Comparison of ENCODE assay signal across 1 cellular context in the genomic region with DNA sequence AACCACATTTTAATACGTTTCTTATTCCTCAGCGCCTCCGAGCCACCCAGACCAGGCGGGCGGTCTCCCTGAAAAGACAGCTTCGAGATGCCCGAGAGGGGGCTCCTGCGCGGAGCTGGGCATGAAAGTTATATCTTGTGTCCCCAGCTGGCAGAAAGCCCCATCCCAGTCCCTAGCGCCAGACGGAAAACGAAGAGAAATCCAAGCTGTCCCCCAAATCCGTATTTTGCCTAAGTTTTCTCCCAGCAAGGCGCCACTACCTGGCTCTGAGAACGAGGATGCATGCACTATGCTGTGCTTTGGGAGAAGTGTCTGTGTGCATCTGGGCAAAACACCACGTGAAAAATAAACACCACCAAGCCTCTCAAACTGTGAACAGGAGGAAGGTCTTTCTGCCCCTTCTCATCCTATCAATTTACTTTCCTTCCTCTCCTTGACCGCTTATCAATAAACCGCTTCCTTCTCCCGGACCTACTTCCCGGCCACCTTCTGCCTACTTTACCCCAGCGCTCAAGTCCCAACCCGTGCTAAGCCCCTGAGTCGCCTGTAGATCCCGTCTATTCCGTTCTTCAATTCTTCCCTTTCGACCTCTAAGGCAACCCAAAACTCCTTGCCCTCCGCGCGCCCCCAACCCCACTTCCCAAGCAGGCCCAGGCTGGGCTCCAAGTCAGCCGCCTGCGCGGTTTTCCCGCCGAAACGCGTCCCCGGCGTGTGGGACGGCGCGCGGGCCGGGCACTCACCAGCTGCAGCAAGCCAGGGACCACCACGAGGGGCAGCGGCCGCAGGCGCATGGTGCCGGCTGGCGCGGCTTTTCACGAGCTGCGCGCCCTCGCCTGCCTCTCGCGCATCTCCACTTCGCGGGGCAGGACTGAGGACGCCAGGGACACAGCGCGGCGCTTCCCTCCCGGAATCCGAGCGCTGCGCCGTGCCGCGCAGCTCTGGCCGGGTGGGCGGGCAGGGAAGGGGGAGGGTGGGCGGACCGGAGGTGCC.
TF ChIP-seq lines count a peak whose summit lies in the region.

A gene (minus strand): TSS at position 940 of the 990 bp plus-strand sequence. CDS start 149 bp downstream, at position 791.

TF ChIP-seq in HEK293, 187 proteins besides CTCF, POLR2A, EP300 and RAD21 (continued from another document):
- TF ChIP-seq, protein P1, sequence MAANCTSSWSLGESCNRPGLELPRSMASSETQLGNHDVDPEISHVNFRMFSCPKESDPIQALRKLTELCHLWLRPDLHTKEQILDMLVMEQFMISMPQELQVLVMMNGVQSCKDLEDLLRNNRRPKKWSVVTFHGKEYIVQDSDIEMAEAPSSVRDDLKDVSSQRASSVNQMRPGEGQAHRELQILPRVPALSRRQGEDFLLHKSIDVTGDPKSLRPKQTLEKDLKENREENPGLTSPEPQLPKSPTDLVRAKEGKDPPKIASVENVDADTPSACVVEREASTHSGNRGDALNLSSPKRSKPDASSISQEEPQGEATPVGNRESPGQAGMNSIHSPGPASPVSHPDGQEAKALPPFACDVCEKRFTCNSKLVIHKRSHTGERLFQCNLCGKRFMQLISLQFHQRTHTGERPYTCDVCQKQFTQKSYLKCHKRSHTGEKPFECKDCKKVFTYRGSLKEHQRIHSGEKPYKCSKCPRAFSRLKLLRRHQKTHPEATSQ (tag by site-specific recombination; IDR thresholded peaks at IDR 0.05): 0 out of 2 replicates have a peak, but pooled peaks have one; percentile 13
- TF ChIP-seq ZXDB (tag by site-specific recombination; IDR thresholded peaks at IDR 0.05) (peak; percentile 43), ZNF2 (tag by site-specific recombination; IDR thresholded peaks at IDR 0.05) (peak; percentile 59; the same call in 1 of the 2 replicates), GLIS1 (tag by site-specific recombination; IDR thresholded peaks at IDR 0.05) (peak; percentile 50; the same call in 1 of the 2 replicates), GLIS2 (tag by site-specific recombination; IDR thresholded peaks at IDR 0.05) (peak; percentile 46; the same call in 1 of the 2 replicates), ZNF600 (tag by site-specific recombination; IDR thresholded peaks at IDR 0.05) (peak; percentile 77; the same call in 1 of the 2 replicates), FEZF1 (tag by site-specific recombination; IDR thresholded peaks at IDR 0.05) (no peak), ZNF768 (tag by site-specific recombination; IDR thresholded peaks at IDR 0.05) (0 out of 2 replicates have a peak, but pooled peaks have one; percentile 35), ZFHX2 (tag by site-specific recombination; conservative IDR thresholded peaks at IDR 0.05) (peak; percentile 59), ZNF248 (tag by site-specific recombination; IDR thresholded peaks at IDR 0.05) (no peak), ZNF544 (tag by site-specific recombination; IDR thresholded peaks at IDR 0.05) (no peak)
- TF ChIP-seq, protein P2, sequence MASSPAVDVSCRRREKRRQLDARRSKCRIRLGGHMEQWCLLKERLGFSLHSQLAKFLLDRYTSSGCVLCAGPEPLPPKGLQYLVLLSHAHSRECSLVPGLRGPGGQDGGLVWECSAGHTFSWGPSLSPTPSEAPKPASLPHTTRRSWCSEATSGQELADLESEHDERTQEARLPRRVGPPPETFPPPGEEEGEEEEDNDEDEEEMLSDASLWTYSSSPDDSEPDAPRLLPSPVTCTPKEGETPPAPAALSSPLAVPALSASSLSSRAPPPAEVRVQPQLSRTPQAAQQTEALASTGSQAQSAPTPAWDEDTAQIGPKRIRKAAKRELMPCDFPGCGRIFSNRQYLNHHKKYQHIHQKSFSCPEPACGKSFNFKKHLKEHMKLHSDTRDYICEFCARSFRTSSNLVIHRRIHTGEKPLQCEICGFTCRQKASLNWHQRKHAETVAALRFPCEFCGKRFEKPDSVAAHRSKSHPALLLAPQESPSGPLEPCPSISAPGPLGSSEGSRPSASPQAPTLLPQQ (tag by site-specific recombination; IDR thresholded peaks at IDR 0.05): peak; percentile 70; the same call in 1 of the 2 replicates
- TF ChIP-seq, protein P3, sequence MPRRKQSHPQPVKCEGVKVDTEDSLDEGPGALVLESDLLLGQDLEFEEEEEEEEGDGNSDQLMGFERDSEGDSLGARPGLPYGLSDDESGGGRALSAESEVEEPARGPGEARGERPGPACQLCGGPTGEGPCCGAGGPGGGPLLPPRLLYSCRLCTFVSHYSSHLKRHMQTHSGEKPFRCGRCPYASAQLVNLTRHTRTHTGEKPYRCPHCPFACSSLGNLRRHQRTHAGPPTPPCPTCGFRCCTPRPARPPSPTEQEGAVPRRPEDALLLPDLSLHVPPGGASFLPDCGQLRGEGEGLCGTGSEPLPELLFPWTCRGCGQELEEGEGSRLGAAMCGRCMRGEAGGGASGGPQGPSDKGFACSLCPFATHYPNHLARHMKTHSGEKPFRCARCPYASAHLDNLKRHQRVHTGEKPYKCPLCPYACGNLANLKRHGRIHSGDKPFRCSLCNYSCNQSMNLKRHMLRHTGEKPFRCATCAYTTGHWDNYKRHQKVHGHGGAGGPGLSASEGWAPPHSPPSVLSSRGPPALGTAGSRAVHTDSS (tag by site-specific recombination; IDR thresholded peaks at IDR 0.05): no peak
- TF ChIP-seq, protein P4, sequence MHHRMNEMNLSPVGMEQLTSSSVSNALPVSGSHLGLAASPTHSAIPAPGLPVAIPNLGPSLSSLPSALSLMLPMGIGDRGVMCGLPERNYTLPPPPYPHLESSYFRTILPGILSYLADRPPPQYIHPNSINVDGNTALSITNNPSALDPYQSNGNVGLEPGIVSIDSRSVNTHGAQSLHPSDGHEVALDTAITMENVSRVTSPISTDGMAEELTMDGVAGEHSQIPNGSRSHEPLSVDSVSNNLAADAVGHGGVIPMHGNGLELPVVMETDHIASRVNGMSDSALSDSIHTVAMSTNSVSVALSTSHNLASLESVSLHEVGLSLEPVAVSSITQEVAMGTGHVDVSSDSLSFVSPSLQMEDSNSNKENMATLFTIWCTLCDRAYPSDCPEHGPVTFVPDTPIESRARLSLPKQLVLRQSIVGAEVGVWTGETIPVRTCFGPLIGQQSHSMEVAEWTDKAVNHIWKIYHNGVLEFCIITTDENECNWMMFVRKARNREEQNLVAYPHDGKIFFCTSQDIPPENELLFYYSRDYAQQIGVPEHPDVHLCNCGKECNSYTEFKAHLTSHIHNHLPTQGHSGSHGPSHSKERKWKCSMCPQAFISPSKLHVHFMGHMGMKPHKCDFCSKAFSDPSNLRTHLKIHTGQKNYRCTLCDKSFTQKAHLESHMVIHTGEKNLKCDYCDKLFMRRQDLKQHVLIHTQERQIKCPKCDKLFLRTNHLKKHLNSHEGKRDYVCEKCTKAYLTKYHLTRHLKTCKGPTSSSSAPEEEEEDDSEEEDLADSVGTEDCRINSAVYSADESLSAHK (tag by site-specific recombination; IDR thresholded peaks at IDR 0.05): peak; percentile 26; the same call in 1 of the 2 replicates
- TF ChIP-seq, protein P5, sequence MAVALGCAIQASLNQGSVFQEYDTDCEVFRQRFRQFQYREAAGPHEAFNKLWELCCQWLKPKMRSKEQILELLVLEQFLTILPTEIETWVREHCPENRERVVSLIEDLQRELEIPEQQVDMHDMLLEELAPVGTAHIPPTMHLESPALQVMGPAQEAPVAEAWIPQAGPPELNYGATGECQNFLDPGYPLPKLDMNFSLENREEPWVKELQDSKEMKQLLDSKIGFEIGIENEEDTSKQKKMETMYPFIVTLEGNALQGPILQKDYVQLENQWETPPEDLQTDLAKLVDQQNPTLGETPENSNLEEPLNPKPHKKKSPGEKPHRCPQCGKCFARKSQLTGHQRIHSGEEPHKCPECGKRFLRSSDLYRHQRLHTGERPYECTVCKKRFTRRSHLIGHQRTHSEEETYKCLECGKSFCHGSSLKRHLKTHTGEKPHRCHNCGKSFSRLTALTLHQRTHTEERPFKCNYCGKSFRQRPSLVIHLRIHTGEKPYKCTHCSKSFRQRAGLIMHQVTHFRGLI (tag by site-specific recombination; IDR thresholded peaks at IDR 0.05): peak; percentile 43; the same call in 1 of the 2 replicates
- TF ChIP-seq, protein P6, sequence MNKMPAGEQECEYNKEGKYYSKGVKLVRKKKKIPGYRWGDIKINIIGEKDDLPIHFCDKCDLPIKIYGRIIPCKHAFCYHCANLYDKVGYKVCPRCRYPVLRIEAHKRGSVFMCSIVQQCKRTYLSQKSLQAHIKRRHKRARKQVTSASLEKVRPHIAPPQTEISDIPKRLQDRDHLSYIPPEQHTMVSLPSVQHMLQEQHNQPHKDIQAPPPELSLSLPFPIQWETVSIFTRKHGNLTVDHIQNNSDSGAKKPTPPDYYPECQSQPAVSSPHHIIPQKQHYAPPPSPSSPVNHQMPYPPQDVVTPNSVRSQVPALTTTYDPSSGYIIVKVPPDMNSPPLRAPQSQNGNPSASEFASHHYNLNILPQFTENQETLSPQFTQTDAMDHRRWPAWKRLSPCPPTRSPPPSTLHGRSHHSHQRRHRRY (tag by site-specific recombination; IDR thresholded peaks at IDR 0.05): no peak
- TF ChIP-seq, protein P7, sequence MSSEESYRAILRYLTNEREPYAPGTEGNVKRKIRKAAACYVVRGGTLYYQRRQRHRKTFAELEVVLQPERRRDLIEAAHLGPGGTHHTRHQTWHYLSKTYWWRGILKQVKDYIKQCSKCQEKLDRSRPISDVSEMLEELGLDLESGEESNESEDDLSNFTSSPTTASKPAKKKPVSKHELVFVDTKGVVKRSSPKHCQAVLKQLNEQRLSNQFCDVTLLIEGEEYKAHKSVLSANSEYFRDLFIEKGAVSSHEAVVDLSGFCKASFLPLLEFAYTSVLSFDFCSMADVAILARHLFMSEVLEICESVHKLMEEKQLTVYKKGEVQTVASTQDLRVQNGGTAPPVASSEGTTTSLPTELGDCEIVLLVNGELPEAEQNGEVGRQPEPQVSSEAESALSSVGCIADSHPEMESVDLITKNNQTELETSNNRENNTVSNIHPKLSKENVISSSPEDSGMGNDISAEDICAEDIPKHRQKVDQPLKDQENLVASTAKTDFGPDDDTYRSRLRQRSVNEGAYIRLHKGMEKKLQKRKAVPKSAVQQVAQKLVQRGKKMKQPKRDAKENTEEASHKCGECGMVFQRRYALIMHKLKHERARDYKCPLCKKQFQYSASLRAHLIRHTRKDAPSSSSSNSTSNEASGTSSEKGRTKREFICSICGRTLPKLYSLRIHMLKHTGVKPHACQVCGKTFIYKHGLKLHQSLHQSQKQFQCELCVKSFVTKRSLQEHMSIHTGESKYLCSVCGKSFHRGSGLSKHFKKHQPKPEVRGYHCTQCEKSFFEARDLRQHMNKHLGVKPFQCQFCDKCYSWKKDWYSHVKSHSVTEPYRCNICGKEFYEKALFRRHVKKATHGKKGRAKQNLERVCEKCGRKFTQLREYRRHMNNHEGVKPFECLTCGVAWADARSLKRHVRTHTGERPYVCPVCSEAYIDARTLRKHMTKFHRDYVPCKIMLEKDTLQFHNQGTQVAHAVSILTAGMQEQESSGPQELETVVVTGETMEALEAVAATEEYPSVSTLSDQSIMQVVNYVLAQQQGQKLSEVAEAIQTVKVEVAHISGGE (tag by site-specific recombination; conservative IDR thresholded peaks at IDR 0.05; ENCODE audit: low read depth): 0 out of 2 replicates have a peak, but pooled peaks have one; percentile 13
- TF ChIP-seq, protein P8, sequence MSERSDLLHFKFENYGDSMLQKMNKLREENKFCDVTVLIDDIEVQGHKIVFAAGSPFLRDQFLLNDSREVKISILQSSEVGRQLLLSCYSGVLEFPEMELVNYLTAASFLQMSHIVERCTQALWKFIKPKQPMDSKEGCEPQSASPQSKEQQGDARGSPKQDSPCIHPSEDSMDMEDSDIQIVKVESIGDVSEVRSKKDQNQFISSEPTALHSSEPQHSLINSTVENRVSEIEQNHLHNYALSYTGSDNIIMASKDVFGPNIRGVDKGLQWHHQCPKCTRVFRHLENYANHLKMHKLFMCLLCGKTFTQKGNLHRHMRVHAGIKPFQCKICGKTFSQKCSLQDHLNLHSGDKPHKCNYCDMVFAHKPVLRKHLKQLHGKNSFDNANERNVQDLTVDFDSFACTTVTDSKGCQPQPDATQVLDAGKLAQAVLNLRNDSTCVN (tag by site-specific recombination; optimal IDR thresholded peaks at IDR 0.05): peak; percentile 95
- TF ChIP-seq, protein P9, sequence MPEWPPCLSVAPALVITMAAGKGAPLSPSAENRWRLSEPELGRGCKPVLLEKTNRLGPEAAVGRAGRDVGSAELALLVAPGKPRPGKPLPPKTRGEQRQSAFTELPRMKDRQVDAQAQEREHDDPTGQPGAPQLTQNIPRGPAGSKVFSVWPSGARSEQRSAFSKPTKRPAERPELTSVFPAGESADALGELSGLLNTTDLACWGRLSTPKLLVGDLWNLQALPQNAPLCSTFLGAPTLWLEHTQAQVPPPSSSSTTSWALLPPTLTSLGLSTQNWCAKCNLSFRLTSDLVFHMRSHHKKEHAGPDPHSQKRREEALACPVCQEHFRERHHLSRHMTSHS (tag by site-specific recombination; IDR thresholded peaks at IDR 0.05): no peak
- TF ChIP-seq, protein P10, sequence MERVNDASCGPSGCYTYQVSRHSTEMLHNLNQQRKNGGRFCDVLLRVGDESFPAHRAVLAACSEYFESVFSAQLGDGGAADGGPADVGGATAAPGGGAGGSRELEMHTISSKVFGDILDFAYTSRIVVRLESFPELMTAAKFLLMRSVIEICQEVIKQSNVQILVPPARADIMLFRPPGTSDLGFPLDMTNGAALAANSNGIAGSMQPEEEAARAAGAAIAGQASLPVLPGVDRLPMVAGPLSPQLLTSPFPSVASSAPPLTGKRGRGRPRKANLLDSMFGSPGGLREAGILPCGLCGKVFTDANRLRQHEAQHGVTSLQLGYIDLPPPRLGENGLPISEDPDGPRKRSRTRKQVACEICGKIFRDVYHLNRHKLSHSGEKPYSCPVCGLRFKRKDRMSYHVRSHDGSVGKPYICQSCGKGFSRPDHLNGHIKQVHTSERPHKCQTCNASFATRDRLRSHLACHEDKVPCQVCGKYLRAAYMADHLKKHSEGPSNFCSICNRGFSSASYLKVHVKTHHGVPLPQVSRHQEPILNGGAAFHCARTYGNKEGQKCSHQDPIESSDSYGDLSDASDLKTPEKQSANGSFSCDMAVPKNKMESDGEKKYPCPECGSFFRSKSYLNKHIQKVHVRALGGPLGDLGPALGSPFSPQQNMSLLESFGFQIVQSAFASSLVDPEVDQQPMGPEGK (tag by site-specific recombination; IDR thresholded peaks at IDR 0.05): 0 out of 2 replicates have a peak, but pooled peaks have one; percentile 27
